2 cellular contexts compared by ENCODE assay signal in genomic region chr15:82793737-82794136, GRCh38.
A peak's percentile ranks its signal among the peaks of the same experiment; 100 is the strongest.
TF ChIP-seq lines count a peak whose summit lies in the region.

No MANE protein-coding gene starts in this region.

TF ChIP-seq in A549, 52 proteins besides CTCF, POLR2A, EP300 and RAD21:
- no peak for TF ChIP-seq BHLHE40 (IDR thresholded peaks at IDR 0.05; ENCODE audit: low read depth, low read length)
- no peak for TF ChIP-seq TFCP2L1 (CRISPR knock-in tag; IDR thresholded peaks at IDR 0.05)
- no peak for TF ChIP-seq CBX2 (IDR thresholded peaks at IDR 0.05; ENCODE audit: borderline replicate concordance, low read depth)
- no peak for TF ChIP-seq RCOR1 (IDR thresholded peaks at IDR 0.05; ENCODE audit: low read depth, low read length)
- peak; percentile 58 for TF ChIP-seq MAFK (IDR thresholded peaks at IDR 0.05; ENCODE audit: partially characterized antibody)

TF ChIP-seq in K562, 482 proteins besides CTCF, POLR2A, EP300 and RAD21:
- TF ChIP-seq, protein P1, sequence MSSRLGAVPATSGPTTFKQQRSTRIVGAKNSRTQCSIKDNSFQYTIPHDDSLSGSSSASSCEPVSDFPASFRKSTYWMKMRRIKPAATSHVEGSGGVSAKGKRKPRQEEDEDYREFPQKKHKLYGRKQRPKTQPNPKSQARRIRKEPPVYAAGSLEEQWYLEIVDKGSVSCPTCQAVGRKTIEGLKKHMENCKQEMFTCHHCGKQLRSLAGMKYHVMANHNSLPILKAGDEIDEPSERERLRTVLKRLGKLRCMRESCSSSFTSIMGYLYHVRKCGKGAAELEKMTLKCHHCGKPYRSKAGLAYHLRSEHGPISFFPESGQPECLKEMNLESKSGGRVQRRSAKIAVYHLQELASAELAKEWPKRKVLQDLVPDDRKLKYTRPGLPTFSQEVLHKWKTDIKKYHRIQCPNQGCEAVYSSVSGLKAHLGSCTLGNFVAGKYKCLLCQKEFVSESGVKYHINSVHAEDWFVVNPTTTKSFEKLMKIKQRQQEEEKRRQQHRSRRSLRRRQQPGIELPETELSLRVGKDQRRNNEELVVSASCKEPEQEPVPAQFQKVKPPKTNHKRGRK (tag; IDR thresholded peaks at IDR 0.05) = peak; percentile 34; the same call in 1 of the 2 replicates
- TF ChIP-seq MAFG (tag; conservative IDR thresholded peaks at IDR 0.05) (0 out of 2 replicates have a peak, but pooled peaks have one; percentile 13), C11orf30 (IDR thresholded peaks at IDR 0.05; ENCODE audit: low read depth) (peak; percentile 41; the same call in 1 of the 2 replicates), ATF4 (CRISPR knock-in tag; IDR thresholded peaks at IDR 0.05) (no peak), ZNF316 (IDR thresholded peaks at IDR 0.05) (peak; percentile 83), RERE (CRISPR knock-in tag; IDR thresholded peaks at IDR 0.05; ENCODE audit: borderline replicate concordance) (no peak)
